Comparison of ENCODE assay signal across 30 cellular contexts in the genomic region with DNA sequence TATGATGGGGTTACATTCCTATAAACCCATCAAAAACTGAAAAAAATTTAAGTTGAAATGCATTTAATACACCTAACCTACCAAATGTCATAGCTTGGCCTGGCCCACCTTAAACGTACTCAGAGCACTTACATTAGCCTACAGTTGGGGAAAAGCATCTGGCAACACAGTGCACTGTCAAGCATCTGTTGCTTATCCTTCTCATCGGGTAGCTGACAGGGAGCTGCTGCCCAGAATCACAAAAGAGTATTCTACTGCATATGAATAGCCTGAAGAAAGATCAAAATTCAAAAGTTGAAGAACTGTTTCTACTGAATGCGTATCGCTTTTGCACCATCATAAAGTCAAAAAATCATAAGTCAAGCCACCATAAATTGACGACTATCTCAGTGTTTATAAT.
"Had no signal": no experiment of that assay in that cellular context is flagged by ENCODE, and none has a peak within 500 bp of the region (broad histone marks: within the 10 kb centered on the region; RNA-seq: fewer than 3 reads in every experiment).

No MANE protein-coding gene starts in this region.

- H3K9me3 Mint-ChIP-seq: endodermal cell had no signal

- H3K36me3 ChIP-seq: breast epithelium, esophagus muscularis mucosa, left ventricle myocardium inferior, prostate gland, sigmoid colon, upper lobe of left lung, vagina had no signal

- H3K4me3 ChIP-seq: breast epithelium, esophagus muscularis mucosa, left ventricle myocardium inferior, lung, prostate gland, sigmoid colon, upper lobe of left lung, vagina had no signal

- H3K27me3 Mint-ChIP-seq: activated CD4-positive, alpha-beta T cell treated with anti-CD3 and anti-CD28 coated beads, Interleukin-2, amount 10 ng/mL, durations not matched to agents 24 days and 14 days; activated CD8-positive, alpha-beta memory T cell treated with anti-CD3 and anti-CD28 coated beads, Interleukin-2, amount 10 ng/mL, durations not matched to agents 7 days and 5 days; central memory CD8-positive, alpha-beta T cell; dendritic cell treated with granulocyte-macrophage colony-stimulating factor and Interleukin-4, amounts not matched to agents 40 ng/mL and 50 ng/mL, for 4 days; stimulated activated naive CD8-positive, alpha-beta T cell treated with anti-CD3 and anti-CD28 coated beads, Interleukin-15, amount 100 ng/mL, for 72 hours had no signal

- H3K4me1 ChIP-seq: breast epithelium, esophagus muscularis mucosa, left ventricle myocardium inferior, prostate gland, sigmoid colon, upper lobe of left lung, vagina had no signal

- ATAC-seq: activated CD8-positive, alpha-beta memory T cell treated with anti-CD3 and anti-CD28 coated beads, Interleukin-2, amount 10 ng/mL, durations not matched to agents 7 days and 5 days; activated CD8-positive, alpha-beta T cell treated with anti-CD3 and anti-CD28 coated beads, Interleukin-2, amount 10 ng/mL, durations not matched to agents 7 days and 5 days; activated naive CD4-positive, alpha-beta T cell treated with anti-CD3 and anti-CD28 coated beads, Interleukin-2, amount 50 U/mL, for 72 hours; activated T-cell treated with anti-CD3 and anti-CD28 coated beads, Interleukin-2, amount 50 U/mL, for 72 hours; natural killer cell; stimulated activated effector memory CD8-positive, alpha-beta T cell treated with anti-CD3 and anti-CD28 coated beads, Interleukin-12 subunit alpha, Interleukin-12 subunit beta, amount 100 ng/mL, for 72 hours; stimulated activated naive CD8-positive, alpha-beta T cell treated with anti-CD3 and anti-CD28 coated beads, Interleukin-15, amount 100 ng/mL, for 72 hours had no signal

- H3K4me3 Mint-ChIP-seq: activated CD4-positive, alpha-beta T cell treated with anti-CD3 and anti-CD28 coated beads, Interleukin-2, amount 10 ng/mL, durations not matched to agents 24 days and 14 days; activated CD8-positive, alpha-beta memory T cell treated with anti-CD3 and anti-CD28 coated beads, Interleukin-2, amount 10 ng/mL, durations not matched to agents 7 days and 5 days; activated CD8-positive, alpha-beta T cell treated with anti-CD3 and anti-CD28 coated beads, Interleukin-2, amount 10 ng/mL, durations not matched to agents 7 days and 5 days; activated T-cell treated with anti-CD3 and anti-CD28 coated beads, Interleukin-2, amount 50 U/mL, for 72 hours; central memory CD8-positive, alpha-beta T cell; dendritic cell treated with granulocyte-macrophage colony-stimulating factor and Interleukin-4, amounts not matched to agents 40 ng/mL and 50 ng/mL, for 4 days; endodermal cell; natural killer cell; stimulated activated effector memory CD8-positive, alpha-beta T cell treated with anti-CD3 and anti-CD28 coated beads, Interleukin-12 subunit alpha, Interleukin-12 subunit beta, amount 100 ng/mL, for 72 hours; stimulated activated naive CD8-positive, alpha-beta T cell treated with anti-CD3 and anti-CD28 coated beads, Interleukin-15, amount 100 ng/mL, for 72 hours had no signal

- H3K4me1 Mint-ChIP-seq: activated CD4-positive, alpha-beta T cell treated with anti-CD3 and anti-CD28 coated beads, Interleukin-2, amount 10 ng/mL, durations not matched to agents 24 days and 14 days; activated CD8-positive, alpha-beta memory T cell treated with anti-CD3 and anti-CD28 coated beads, Interleukin-2, amount 10 ng/mL, durations not matched to agents 7 days and 5 days; central memory CD8-positive, alpha-beta T cell; natural killer cell; stimulated activated effector memory CD8-positive, alpha-beta T cell treated with anti-CD3 and anti-CD28 coated beads, Interleukin-12 subunit alpha, Interleukin-12 subunit beta, amount 100 ng/mL, for 72 hours; stimulated activated naive CD8-positive, alpha-beta T cell treated with anti-CD3 and anti-CD28 coated beads, Interleukin-15, amount 100 ng/mL, for 72 hours had no signal

- H3K27ac Mint-ChIP-seq: activated CD4-positive, alpha-beta T cell treated with anti-CD3 and anti-CD28 coated beads, Interleukin-2, amount 10 ng/mL, durations not matched to agents 24 days and 14 days; activated CD8-positive, alpha-beta memory T cell treated with anti-CD3 and anti-CD28 coated beads, Interleukin-2, amount 10 ng/mL, durations not matched to agents 7 days and 5 days; activated CD8-positive, alpha-beta T cell treated with anti-CD3 and anti-CD28 coated beads, Interleukin-2, amount 10 ng/mL, durations not matched to agents 7 days and 5 days; activated naive CD4-positive, alpha-beta T cell treated with anti-CD3 and anti-CD28 coated beads, Interleukin-2, amount 50 U/mL, for 72 hours; activated T-cell treated with anti-CD3 and anti-CD28 coated beads, Interleukin-2, amount 50 U/mL, for 72 hours; dendritic cell treated with granulocyte-macrophage colony-stimulating factor and Interleukin-4, amounts not matched to agents 40 ng/mL and 50 ng/mL, for 4 days; endodermal cell; natural killer cell; stimulated activated effector memory CD8-positive, alpha-beta T cell treated with anti-CD3 and anti-CD28 coated beads, Interleukin-12 subunit alpha, Interleukin-12 subunit beta, amount 100 ng/mL, for 72 hours; stimulated activated naive CD8-positive, alpha-beta T cell treated with anti-CD3 and anti-CD28 coated beads, Interleukin-15, amount 100 ng/mL, for 72 hours had no signal

- H3K36me3 Mint-ChIP-seq: activated CD8-positive, alpha-beta memory T cell treated with anti-CD3 and anti-CD28 coated beads, Interleukin-2, amount 10 ng/mL, durations not matched to agents 7 days and 5 days; activated naive CD4-positive, alpha-beta T cell treated with anti-CD3 and anti-CD28 coated beads, Interleukin-2, amount 50 U/mL, for 72 hours; natural killer cell; stimulated activated effector memory CD8-positive, alpha-beta T cell treated with anti-CD3 and anti-CD28 coated beads, Interleukin-12 subunit alpha, Interleukin-12 subunit beta, amount 100 ng/mL, for 72 hours had no signal

- DNase-seq: activated CD4-positive, alpha-beta T cell treated with anti-CD3 and anti-CD28 coated beads, Interleukin-2, amount 10 ng/mL, durations not matched to agents 24 days and 14 days; activated CD8-positive, alpha-beta memory T cell treated with anti-CD3 and anti-CD28 coated beads, Interleukin-2, amount 10 ng/mL, durations not matched to agents 7 days and 5 days; activated CD8-positive, alpha-beta T cell treated with anti-CD3 and anti-CD28 coated beads, Interleukin-2, amount 10 ng/mL, durations not matched to agents 7 days and 5 days; activated naive CD4-positive, alpha-beta T cell; activated T-cell treated with anti-CD3 and anti-CD28 coated beads for 4 hours; activated T-cell treated with anti-CD3 and anti-CD28 coated beads, Interleukin-2, amount 50 U/mL, for 72 hours; endodermal cell; islet precursor cell; left ventricle myocardium inferior; mesendoderm; natural killer cell; sigmoid colon; small intestine; stimulated activated CD4-positive, alpha-beta T cell treated with anti-CD3 and anti-CD28 coated beads, Interleukin-4, amount 100 ng/mL, for 24 hours; stimulated activated naive CD8-positive, alpha-beta T cell treated with anti-CD3 and anti-CD28 coated beads, Interleukin-15, amount 100 ng/mL, for 72 hours; substantia nigra; T-helper 9 cell had no signal

- H3K27ac ChIP-seq: breast epithelium, esophagus muscularis mucosa, left ventricle myocardium inferior, prostate gland, sigmoid colon, upper lobe of left lung, vagina, VCaP had no signal

- H3K27me3 ChIP-seq: breast epithelium, esophagus muscularis mucosa, sigmoid colon, upper lobe of left lung, vagina had no signal

- FAIRE-seq: frontal cortex, small intestine, TTC549 had no signal

- H3K9me3 ChIP-seq: breast epithelium, esophagus muscularis mucosa, left ventricle myocardium inferior, prostate gland, sigmoid colon, upper lobe of left lung, vagina had no signal
